Comparison of ENCODE assay signal across 8 cellular contexts in the genomic region with DNA sequence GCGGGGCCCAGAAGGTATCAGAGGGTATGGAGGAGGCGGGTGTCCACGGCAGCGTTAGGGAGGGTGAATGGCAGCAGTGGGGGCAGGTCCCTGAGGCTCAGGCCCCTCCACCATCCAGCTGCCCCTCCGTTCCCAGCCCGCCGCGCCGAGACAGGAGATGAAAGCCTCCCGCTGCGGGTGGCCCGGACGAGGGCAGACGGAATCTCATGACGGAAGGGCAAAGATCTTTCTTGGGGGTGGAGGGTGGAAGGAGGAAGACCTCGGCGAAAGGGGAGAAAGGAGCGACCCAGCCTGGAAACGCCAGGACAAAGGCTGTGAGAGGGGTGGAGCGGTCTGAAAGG. TPM values are rescaled to one million over a fixed set of nuclear protein-coding genes. Genes with fewer than 3 reads are reported as not detected.
DNase-seq lines count a peak whose midpoint lies in the region; ATAC-seq and TF ChIP-seq lines count a peak whose summit lies in the region.

No MANE protein-coding gene starts in this region.

- TF ChIP-seq CTCF in activated B cell treated with CpG ODN at 0.5 μM for 24 hours (IDR thresholded peaks at IDR 0.05) (no peak), osteoblast (IDR thresholded peaks at IDR 0.05; ENCODE audit: extremely low read depth, low read depth, low read length) (no peak)

- no peaks in the 10 kb centered on the region for H3K79me2 ChIP-seq in osteoblast (ENCODE audit: insufficient read depth, low read length)

- no peaks in the 10 kb centered on the region for H3K9me3 Mint-ChIP-seq in activated B cell treated with CpG ODN at 0.5 μM for 24 hours

- H3K36me3 Mint-ChIP-seq in activated B cell treated with CpG ODN at 0.5 μM for 24 hours (ENCODE audit: low read depth): peaks cover 32% of the 10 kb centered on the region

- H2AFZ ChIP-seq in osteoblast (ENCODE audit: low read length): peak overlapping the region; percentile 92

- H3K4me1 Mint-ChIP-seq in activated B cell treated with CpG ODN at 0.5 μM for 24 hours: peaks cover 82% of the 10 kb centered on the region

- H4K20me1 ChIP-seq in osteoblast (ENCODE audit: insufficient read depth, low read length): no peaks in the 10 kb centered on the region

- H3K9me3 ChIP-seq in osteoblast (ENCODE audit: low read depth, low read length): no peaks in the 10 kb centered on the region

- peak overlapping the region; percentile 90 for H3K4me2 ChIP-seq in osteoblast (ENCODE audit: insufficient read depth, low read length)

- H3K36me3 ChIP-seq in osteoblast (ENCODE audit: insufficient read depth, low read length): peaks cover 4% of the 10 kb centered on the region

- no peaks in the 10 kb centered on the region for H3K27me3 ChIP-seq in osteoblast (ENCODE audit: insufficient read depth, low read length)

- no peaks in the 10 kb centered on the region for H3K27me3 Mint-ChIP-seq in activated B cell treated with CpG ODN at 0.5 μM for 24 hours

- H3K4me3 ChIP-seq in osteoblast (ENCODE audit: insufficient read depth, low read length): peak overlapping the region; percentile 79

- intact Hi-C loops in activated B cell treated with CpG ODN at 0.5 μM for 24 hours (cut with micrococcal nuclease): loop anchor here (1.0 to 10.0 kb wide), 10 partner anchors 14 to 1950 kb away; a partner anchor contains a TSS

- CTCF ChIA-PET in activated B cell treated with CpG ODN at 0.5 μM for 24 hours (lab: Charles Lee): interaction anchor here (0.8 to 4.4 kb wide), 5 partner anchors 13 to 584 kb away, joined by 3 to 31 read pairs (median 4); a partner anchor contains a TSS

- peak overlapping the region; percentile 98 for H3K27ac Mint-ChIP-seq in activated B cell treated with CpG ODN at 0.5 μM for 24 hours

- POLR2A ChIA-PET in activated B cell treated with CpG ODN at 0.5 μM for 24 hours (lab: Charles Lee): interaction anchor here (0.6 to 7.9 kb wide), 14 partner anchors 9 to 1419 kb away, joined by 3 to 154 read pairs (median 6); a partner anchor contains a TSS

- DNase-seq in CD1c-positive myeloid dendritic cell (ENCODE audit: extremely low spot score) (peak; percentile 56), activated B cell treated with CpG ODN at 0.5 μM for 24 hours (peak; percentile 70), osteoblast (ENCODE audit: insufficient read length, low spot score, missing footprints) (no peak), NCI-H1092 (lab: John Stamatoyannopoulos, UW) (no peak), GM19240 (ENCODE audit: insufficient read length, low spot score) (no peak)

- peaks cover 4% of the 10 kb centered on the region for H3K4me1 ChIP-seq in osteoblast (ENCODE audit: insufficient read depth, low read length)

- peak overlapping the region; percentile 97 for H3K4me3 Mint-ChIP-seq in activated B cell treated with CpG ODN at 0.5 μM for 24 hours

- peak; percentile 16 for ATAC-seq in GM19438 (IDR thresholded peaks at IDR 0.05; ENCODE audit: low read depth, unreplicated experiment)
- peak; percentile 25 for ATAC-seq in HG03460 (IDR thresholded peaks at IDR 0.05; ENCODE audit: unreplicated experiment)
- ATAC-seq in activated B cell treated with CpG ODN at 0.5 μM for 24 hours (ENCODE audit: low read depth): peak; percentile 47
- ATAC-seq in esophagus mucosa: peak; percentile 15

- no peak overlapping the region for H3K27ac ChIP-seq in osteoblast (ENCODE audit: low read depth, low read length)

RNA-seq across cellular contexts. Expression of a gene that starts 0.4 kb away (rescaled TPM):
- total RNA-seq in activated B cell treated with CpG ODN at 0.5 μM for 24 hours (104 and 120 TPM in 2 replicates), esophagus mucosa (7.4 TPM), osteoblast (26.1 and 28.0 TPM in 2 replicates)

RNA-seq across cellular contexts. Expression of a gene that starts 14.6 kb away (rescaled TPM):
- total RNA-seq in activated B cell treated with CpG ODN at 0.5 μM for 24 hours: 24.9 and 28.2 TPM in 2 replicates
- 12.3 TPM for total RNA-seq in esophagus mucosa
- 14.8 and 15.0 TPM in 2 replicates for total RNA-seq in osteoblast

RNA-seq across cellular contexts. Expression of a gene that starts 14.7 kb away (rescaled TPM):
- total RNA-seq in activated B cell treated with CpG ODN at 0.5 μM for 24 hours (0.73 and 0.91 TPM in 2 replicates), esophagus mucosa (0.84 TPM), osteoblast (5.3 and 5.8 TPM in 2 replicates)

RNA-seq across cellular contexts. Expression of a gene that starts 27.9 kb away (rescaled TPM):
- total RNA-seq in activated B cell treated with CpG ODN at 0.5 μM for 24 hours (22.8 and 25.4 TPM in 2 replicates), esophagus mucosa (4.9 TPM), osteoblast (8.7 and 10.9 TPM in 2 replicates)

Comparison
In these comparisons a context has a peak if more than half of its experiments do, and no peak if none do; other contexts are left out.
1. DNase-seq: peak in CD1c-positive myeloid dendritic cell (single experiment) and activated B cell treated with CpG ODN at 0.5 μM for 24 hours (single experiment); none in osteoblast (single experiment), NCI-H1092 (single experiment) and GM19240 (single experiment).
2. Peak in every context shown above with its lines, with median percentiles within 50 percentile points of each other: ATAC-seq.